ENCODE assay signal across 29 cellular contexts in the genomic region with DNA sequence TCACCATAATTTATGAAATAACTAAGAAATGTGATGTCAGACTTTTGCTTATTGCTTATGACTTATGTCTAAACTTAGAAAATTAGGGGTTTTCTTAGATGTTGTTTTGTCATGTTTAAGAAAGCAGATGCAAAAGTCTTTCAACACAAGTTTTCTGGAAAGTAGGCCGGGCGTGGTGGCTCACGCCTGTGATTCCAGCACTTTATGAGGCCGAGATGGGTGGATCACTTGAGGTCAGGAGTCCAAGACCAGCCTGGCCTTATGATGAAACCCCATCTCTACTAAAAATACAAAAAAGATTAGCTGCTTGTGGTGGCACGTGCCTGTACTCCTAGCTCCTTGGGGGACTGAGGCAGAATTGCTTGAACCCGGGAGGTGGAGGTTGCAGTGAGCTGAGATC.
"Had no signal": no experiment of that assay in that cellular context is flagged by ENCODE, and none has a peak within 500 bp of the region (broad histone marks: within the 10 kb centered on the region; RNA-seq: fewer than 3 reads in every experiment).

No MANE protein-coding gene starts in this region.

- H3K27me3 ChIP-seq: esophagus squamous epithelium, heart left ventricle, left lung, sigmoid colon, tibial nerve had no signal

- H3K4me1 Mint-ChIP-seq: activated CD8-positive, alpha-beta memory T cell treated with anti-CD3 and anti-CD28 coated beads, Interleukin-2, amount 10 ng/mL, durations not matched to agents 7 days and 5 days; WTC11 had no signal

- DNase-seq: activated CD4-positive, alpha-beta T cell treated with anti-CD3 and anti-CD28 coated beads for 1 hour; activated CD4-positive, alpha-beta T cell treated with anti-CD3 and anti-CD28 coated beads, Interleukin-2, amount 50 U/mL, for 1 hour; activated CD8-positive, alpha-beta memory T cell treated with anti-CD3 and anti-CD28 coated beads, Interleukin-2, amount 10 ng/mL, durations not matched to agents 7 days and 5 days; activated CD8-positive, alpha-beta T cell treated with anti-CD3 and anti-CD28 coated beads, Interleukin-2, amount 10 ng/mL, durations not matched to agents 7 days and 5 days; activated naive CD4-positive, alpha-beta T cell; activated T-cell treated with anti-CD3 and anti-CD28 coated beads, Interleukin-2, amount 50 U/mL, for 48 hours; anterior cingulate cortex; dermis blood vessel endothelial cell; effector CD4-positive, alpha-beta T cell; esophagus squamous epithelium; heart left ventricle; kidney glomerular epithelial cell; left lung; lower lobe of right lung; mesenchymal stem cell; sigmoid colon; stimulated activated CD4-positive, alpha-beta T cell treated with anti-CD3 and anti-CD28 coated beads, Interleukin-15, amount 100 ng/mL, for 24 hours; stimulated activated CD4-positive, alpha-beta T cell treated with anti-CD3 and anti-CD28 coated beads, Interleukin-2, amount 100 ng/mL, for 24 hours; stimulated activated naive CD4-positive, alpha-beta T cell; SW 1271; T1000 had no signal

- H3K4me3 ChIP-seq: esophagus squamous epithelium, heart left ventricle, left lung, lower lobe of right lung, sigmoid colon, tibial nerve had no signal

- H3K9me3 ChIP-seq: esophagus squamous epithelium, heart left ventricle, left lung, lower lobe of right lung, sigmoid colon, tibial nerve had no signal

- H3K27ac Mint-ChIP-seq: activated CD8-positive, alpha-beta memory T cell treated with anti-CD3 and anti-CD28 coated beads, Interleukin-2, amount 10 ng/mL, durations not matched to agents 7 days and 5 days; activated CD8-positive, alpha-beta T cell treated with anti-CD3 and anti-CD28 coated beads, Interleukin-2, amount 10 ng/mL, durations not matched to agents 7 days and 5 days; activated naive CD4-positive, alpha-beta T cell treated with anti-CD3 and anti-CD28 coated beads, Interleukin-2, amount 50 U/mL, for 72 hours; activated T-helper 2 cell treated with anti-CD3 and anti-CD28 coated beads, Interferon-gamma antibody, Interleukin-2, Interleukin-4, amounts not matched to agents 10 μg/mL and 5 μg/mL and 100 μg/mL, durations not matched to agents 14 hours and 24 hours and 36 hours; natural killer cell treated with Interleukin-12 subunit alpha and Interleukin-12 subunit beta and Interleukin-15 and Interleukin-18, amount 100 ng/mL, for 72 hours; progenitor cell of endocrine pancreas; T-helper 1 cell treated with Interleukin-12 subunit alpha and Interleukin-12 subunit beta and Interleukin-4 antibody, amounts not matched to agents 30 μg/mL and 1 μg/mL, for 36 hours; WTC11 had no signal

- H3K4me3 Mint-ChIP-seq: activated CD8-positive, alpha-beta memory T cell treated with anti-CD3 and anti-CD28 coated beads, Interleukin-2, amount 10 ng/mL, durations not matched to agents 7 days and 5 days; activated CD8-positive, alpha-beta T cell treated with anti-CD3 and anti-CD28 coated beads, Interleukin-2, amount 10 ng/mL, durations not matched to agents 7 days and 5 days; central memory CD8-positive, alpha-beta T cell; natural killer cell treated with Interleukin-12 subunit alpha and Interleukin-12 subunit beta and Interleukin-15 and Interleukin-18, amount 100 ng/mL, for 72 hours; T-helper 1 cell treated with Interleukin-12 subunit alpha and Interleukin-12 subunit beta and Interleukin-4 antibody, amounts not matched to agents 30 μg/mL and 1 μg/mL, for 36 hours; WTC11 had no signal

- H3K27ac ChIP-seq: esophagus squamous epithelium, heart left ventricle, left lung, lower lobe of right lung, sigmoid colon, tibial nerve had no signal

- H3K4me1 ChIP-seq: esophagus squamous epithelium, lower lobe of right lung, tibial nerve had no signal

- H3K27me3 Mint-ChIP-seq: activated CD8-positive, alpha-beta memory T cell treated with anti-CD3 and anti-CD28 coated beads, Interleukin-2, amount 10 ng/mL, durations not matched to agents 7 days and 5 days; central memory CD8-positive, alpha-beta T cell; natural killer cell treated with Interleukin-12 subunit alpha and Interleukin-12 subunit beta and Interleukin-15 and Interleukin-18, amount 100 ng/mL, for 72 hours; progenitor cell of endocrine pancreas had no signal

- ATAC-seq: activated CD8-positive, alpha-beta memory T cell treated with anti-CD3 and anti-CD28 coated beads, Interleukin-2, amount 10 ng/mL, durations not matched to agents 7 days and 5 days; activated CD8-positive, alpha-beta T cell treated with anti-CD3 and anti-CD28 coated beads, Interleukin-2, amount 10 ng/mL, durations not matched to agents 7 days and 5 days; activated naive CD4-positive, alpha-beta T cell treated with anti-CD3 and anti-CD28 coated beads, Interleukin-2, amount 50 U/mL, for 72 hours; heart left ventricle; left lung; lower lobe of right lung; natural killer cell treated with Interleukin-12 subunit alpha and Interleukin-12 subunit beta and Interleukin-15 and Interleukin-18, amount 100 ng/mL, for 72 hours; WTC11 had no signal
